ENCODE assay signal across 11 cellular contexts in the genomic region with DNA sequence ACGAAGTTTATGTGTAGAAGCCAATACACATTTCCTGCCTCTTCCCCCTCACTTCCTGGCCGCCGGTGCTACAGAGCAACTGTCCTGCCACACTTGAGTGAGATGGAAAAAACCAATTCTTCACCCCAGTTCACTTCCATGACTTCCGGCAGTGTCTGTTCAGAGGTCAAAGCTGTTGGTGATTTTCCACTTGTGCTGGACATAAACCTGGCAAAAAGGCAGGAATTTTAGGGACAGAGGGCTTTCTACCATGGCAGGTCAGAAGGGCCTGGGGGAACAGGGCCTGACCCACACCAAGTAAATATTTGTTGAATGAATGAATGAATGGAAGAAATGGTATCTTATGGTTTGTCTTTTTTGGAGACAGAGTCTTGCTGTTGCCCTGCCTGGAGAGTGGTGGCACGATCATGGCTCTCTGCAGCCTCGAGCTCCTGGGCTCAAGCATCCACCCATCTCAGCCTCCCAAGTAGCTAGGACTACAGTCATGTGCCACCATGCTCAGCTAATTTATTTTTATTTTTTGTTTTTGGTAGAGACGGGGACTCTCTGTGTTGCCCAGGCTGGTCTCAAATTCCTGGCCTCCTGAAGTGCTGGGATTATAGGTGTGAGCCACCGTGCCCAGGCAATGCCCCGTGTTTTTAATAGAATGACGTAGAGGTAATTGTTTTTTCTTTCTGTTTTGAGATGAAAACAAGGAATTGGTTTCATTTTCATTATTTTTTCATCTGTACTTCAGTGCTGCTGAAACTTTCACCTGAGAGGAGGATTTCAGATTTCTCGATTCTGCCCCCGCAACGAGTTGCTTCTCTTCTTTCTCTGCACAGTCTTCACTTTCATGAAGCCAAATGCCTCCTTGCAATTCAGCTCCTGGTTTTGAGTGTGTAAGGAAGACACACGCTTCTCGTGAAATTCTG. TPM values are rescaled to one million over a fixed set of nuclear protein-coding genes. Genes with fewer than 3 reads are reported as not detected.
A peak's percentile ranks its signal among the peaks of the same experiment; 100 is the strongest.
DNase-seq lines count a peak whose midpoint lies in the region; ATAC-seq and TF ChIP-seq lines count a peak whose summit lies in the region.
"Had no signal": no experiment of that assay in that cellular context is flagged by ENCODE, and none has a peak within 500 bp of the region (broad histone marks: within the 10 kb centered on the region; RNA-seq: fewer than 3 reads in every experiment).

No MANE protein-coding gene starts in this region.

- BruUV-seq in mammary epithelial cell (replicated peaks; lab: Mats Ljungman, UMichigan): no TSS peak

- H2AFZ ChIP-seq in mammary epithelial cell (ENCODE audit: low read depth, low read length): no peak overlapping the region
- no peak overlapping the region for H2AFZ ChIP-seq in mesenchymal stem cell (ENCODE audit: low read depth, low read length)

- H2BK12ac ChIP-seq in mesenchymal stem cell (ENCODE audit: low read length in 2 of 2): peak overlapping the region in 1 of 2 experiments; percentile 66

- DNase-seq in breast epithelium (ENCODE audit: low spot score in 2 of 2): no peak
- DNase-seq in mammary epithelial cell: no peak
- peak; percentile 29 for DNase-seq in activated T-cell treated with anti-CD3 and anti-CD28 coated beads for 48 hours (ENCODE audit: low read depth)
- DNase-seq in mesenchymal stem cell: peak; percentile 54
- DNase-seq in upper lobe of left lung: no peak
- DNase-seq in C1 segment of cervical spinal cord (lab: John Stamatoyannopoulos, UW): no peak
- DNase-seq in AG08395 (ENCODE audit: low spot score): no peak
- DNase-seq in SW480 (ENCODE audit: low spot score): no peak
- DNase-seq: amygdala, nucleus accumbens had no signal

- 89% methylated on average over 14 of the region's 15 CpGs for WGBS in mammary epithelial cell (ENCODE audit: low coverage, missing lambda C conversion rate)
- 62% methylated on average over 9 of the region's 15 CpGs for WGBS in mesenchymal stem cell
- 64 to 65% methylated on average over 15 of the region's 15 CpGs for WGBS in upper lobe of left lung, 2 donors

- no peaks in the 10 kb centered on the region for H3K36me3 ChIP-seq in breast epithelium
- no peaks in the 10 kb centered on the region for H3K36me3 ChIP-seq in mammary epithelial cell (ENCODE audit: insufficient read depth, low read length)
- H3K36me3 ChIP-seq in mesenchymal stem cell (ENCODE audit: control insufficient read depth in 1 of 2, insufficient read depth in 2 of 2, low read depth in 1 of 2, low read length in 2 of 2): no peaks in the 10 kb centered on the region
- no peaks in the 10 kb centered on the region for H3K36me3 ChIP-seq in upper lobe of left lung

- H3K27ac ChIP-seq in breast epithelium: peak overlapping the region; percentile 42 to 50
- H3K27ac ChIP-seq in mammary epithelial cell (ENCODE audit: insufficient read depth, low read depth, low read length): no peak overlapping the region
- no peak overlapping the region for H3K27ac ChIP-seq in mesenchymal stem cell (ENCODE audit: low read length, poor library complexity, severe bottlenecking)
- peak overlapping the region; percentile 59 to 83 (median 79) for H3K27ac ChIP-seq in upper lobe of left lung
- H3K27ac ChIP-seq: HL-60 had no signal

- TF ChIP-seq EP300 in upper lobe of left lung (IDR thresholded peaks at IDR 0.05): no peak

- H2BK5ac ChIP-seq in mesenchymal stem cell (ENCODE audit: low read depth, low read length, poor library complexity, severe bottlenecking): no peak overlapping the region

- no peak overlapping the region for H4K8ac ChIP-seq in mesenchymal stem cell (ENCODE audit: low read length)

- H3K27me3 ChIP-seq in breast epithelium: no peaks in the 10 kb centered on the region
- H3K27me3 ChIP-seq in mammary epithelial cell (ENCODE audit: insufficient read depth, low read length): no peaks in the 10 kb centered on the region
- H3K27me3 ChIP-seq in mesenchymal stem cell (ENCODE audit: control insufficient read depth in 1 of 2, insufficient read depth in 1 of 2, low read length in 2 of 2): peaks cover 0 to 13% of the 10 kb centered on the region in 2 experiments
- H3K27me3 ChIP-seq in upper lobe of left lung: no peaks in the 10 kb centered on the region

- CTCF ChIA-PET in mammary epithelial cell (lab: Charles Lee; ENCODE audit: low non-redundant PET): no interaction called here

- intact Hi-C loops in breast epithelium (cut with DNase I; ENCODE audit: low total_unique reads): no loop called here
- intact Hi-C loops in mammary epithelial cell (cut with micrococcal nuclease): no loop called here

- TF ChIP-seq CTCF in breast epithelium (IDR thresholded peaks at IDR 0.05) (no peak), mammary epithelial cell (conservative IDR thresholded peaks at IDR 0.05 in 1 of 2, IDR thresholded peaks at IDR 0.05 in 1 of 2; ENCODE audit: extremely low read depth in 1 of 2, insufficient read depth in 1 of 2, low read depth in 1 of 2, low read length in 2 of 2) (no peak), upper lobe of left lung (IDR thresholded peaks at IDR 0.05) (no peak)

- no peak overlapping the region for H3K4me2 ChIP-seq in mammary epithelial cell (ENCODE audit: insufficient read depth, low read depth, low read length)
- H3K4me2 ChIP-seq in mesenchymal stem cell (ENCODE audit: low read length, poor library complexity, severe bottlenecking): no peak overlapping the region

- H3K4me3 ChIP-seq in breast epithelium: no peak overlapping the region
- H3K4me3 ChIP-seq in mammary epithelial cell (replicated peaks in 1 of 3; ENCODE audit: insufficient read depth in 1 of 3, low read depth in 2 of 3, low read length in 3 of 3): no peak overlapping the region
- no peak overlapping the region for H3K4me3 ChIP-seq in mesenchymal stem cell (ENCODE audit: insufficient read depth in 1 of 2, low read depth in 1 of 2, low read length in 2 of 2)
- no peak overlapping the region for H3K4me3 ChIP-seq in upper lobe of left lung

- H3K4ac ChIP-seq in mesenchymal stem cell (ENCODE audit: low read depth in 1 of 2, low read length in 2 of 2): peak overlapping the region in 1 of 2 experiments; percentile 6

- peak overlapping the region; percentile 30 to 63 for H3K18ac ChIP-seq in mesenchymal stem cell (ENCODE audit: low read depth in 1 of 2, low read length in 2 of 2)

- TF ChIP-seq POLR2A in breast epithelium (IDR thresholded peaks at IDR 0.05): no peak
- TF ChIP-seq POLR2A in upper lobe of left lung (IDR thresholded peaks at IDR 0.05): no peak

- H3K4me1 ChIP-seq in breast epithelium (no peaks in the 10 kb centered on the region), mammary epithelial cell (ENCODE audit: insufficient read depth, low read length) (no peaks in the 10 kb centered on the region), mesenchymal stem cell (ENCODE audit: control insufficient read depth, insufficient read depth, low read depth, low read length) (peaks cover 5% of the 10 kb centered on the region), upper lobe of left lung (peaks cover 30 to 57% (median 48%) of the 10 kb centered on the region in 4 donors)

- no peaks in the 10 kb centered on the region for H4K20me1 ChIP-seq in mammary epithelial cell (ENCODE audit: insufficient read depth, low read length)

- no peak overlapping the region for H2BK15ac ChIP-seq in mesenchymal stem cell (ENCODE audit: low read depth, poor library complexity, severe bottlenecking)

- peak overlapping the region; percentile 27 for H2AK5ac ChIP-seq in mesenchymal stem cell (ENCODE audit: low read length, severe bottlenecking)

- no peak for ATAC-seq in upper lobe of left lung (ENCODE audit: low FRiP score in 2 of 2)

- H3K79me2 ChIP-seq in mammary epithelial cell (ENCODE audit: insufficient read depth, low read length): no peaks in the 10 kb centered on the region

- no peak overlapping the region for H4K91ac ChIP-seq in mesenchymal stem cell (ENCODE audit: low read length)

- no peak overlapping the region for H2BK120ac ChIP-seq in mesenchymal stem cell (ENCODE audit: low read depth, low read length)

- H3K14ac ChIP-seq in mesenchymal stem cell (ENCODE audit: low read length in 2 of 2): no peak overlapping the region

- H3K9ac ChIP-seq in mammary epithelial cell (ENCODE audit: insufficient read depth, low read length) (no peak overlapping the region), mesenchymal stem cell (ENCODE audit: low read length) (no peak overlapping the region)

- H3K9me3 ChIP-seq in breast epithelium (no peaks in the 10 kb centered on the region), mammary epithelial cell (replicated peaks; ENCODE audit: insufficient read depth, low read length) (no peaks in the 10 kb centered on the region), mesenchymal stem cell (ENCODE audit: control insufficient read depth, low read length) (no peaks in the 10 kb centered on the region), upper lobe of left lung (no peaks in the 10 kb centered on the region)

- H3K79me1 ChIP-seq in mesenchymal stem cell (replicated peaks; ENCODE audit: low read length, poor library complexity, severe bottlenecking): no peaks in the 10 kb centered on the region

- dilution Hi-C loops in mammary epithelial cell (cut with HindIII; ENCODE audit: low sequenced_read_pairs): no loop called here

- in situ Hi-C loops in mammary epithelial cell (cut with MboI; ENCODE audit: low sequenced_read_pairs in 2 of 2): no loop called here

- peak overlapping the region in 1 of 2 experiments; percentile 6 for H3K23ac ChIP-seq in mesenchymal stem cell (ENCODE audit: low read length in 2 of 2)

RNA-seq across cellular contexts. Expression of a gene that starts 48.0 kb away (rescaled TPM):
- total RNA-seq in breast epithelium (10 to 100 TPM; 21.8 to 38.1 (median 29.2) TPM), mammary epithelial cell (10 to 100 TPM in 1 of 2 donors, 1 to 10 TPM in 1; 9.9 to 20.3 TPM), upper lobe of left lung (100 to 1,000 TPM in 1 of 6 donors, 10 to 100 TPM in 5; 37.7 to 105 (median 57.3) TPM)
- 6.4 TPM for polyA plus RNA-seq in mammary epithelial cell
- 5.6 TPM for polyA minus RNA-seq in mammary epithelial cell
- polyA plus RNA-seq in mesenchymal stem cell (2013, experiment 1 of 2): 28.4 TPM
- 28.0 TPM for polyA plus RNA-seq in mesenchymal stem cell (2013, experiment 2 of 2)

Comparison
In these comparisons a context has a peak if more than half of its experiments do, and no peak if none do; other contexts are left out.
1. H3K27ac ChIP-seq: peak in breast epithelium (2 of 2) and upper lobe of left lung (4 of 4); none in mammary epithelial cell (single experiment) and mesenchymal stem cell (single experiment).
2. DNase-seq: peak in activated T-cell treated with anti-CD3 and anti-CD28 coated beads for 48 hours (single experiment) and mesenchymal stem cell (single experiment); none in breast epithelium (0 of 2), mammary epithelial cell (single experiment), upper lobe of left lung (0 of 2), C1 segment of cervical spinal cord (0 of 14), AG08395 (single experiment) and SW480 (single experiment).